ENCODE assay signal across 11 cellular contexts in genomic region chr20:14919473-14920157, GRCh38.
A peak's percentile ranks its signal among the peaks of the same experiment; 100 is the strongest.
DNase-seq lines count a peak whose midpoint lies in the region; ATAC-seq, FAIRE-seq and TF ChIP-seq lines count a peak whose summit lies in the region.
"Had no signal": no experiment of that assay in that cellular context is flagged by ENCODE, and none has a peak within 500 bp of the region (broad histone marks: within the 10 kb centered on the region; RNA-seq: fewer than 3 reads in every experiment).

No MANE protein-coding gene starts in this region.

- peak overlapping the region; percentile 48 for H3K27ac ChIP-seq in keratinocyte (ENCODE audit: control insufficient read depth, insufficient read depth, low read length)
- no peak overlapping the region for H3K27ac ChIP-seq in transverse colon

- 13 to 29% methylated on average over 7 to 9 of the region's 9 CpGs for WGBS in transverse colon (ENCODE audit: low coverage in 1 of 2), 2 donors

- dilution Hi-C loops in keratinocyte (cut with MboI; ENCODE audit: extremely low pct_ligation_motif_present, low sequenced_read_pairs), result no loop called here

- H3K9me1 ChIP-seq in keratinocyte (ENCODE audit: control insufficient read depth, extremely low read depth, insufficient read depth, low read length), result no peaks in the 10 kb centered on the region

- no peaks in the 10 kb centered on the region for H3K79me2 ChIP-seq in keratinocyte (ENCODE audit: control insufficient read depth, insufficient read depth, low read length)

- no peak for ATAC-seq in GM21529 (IDR thresholded peaks at IDR 0.05; ENCODE audit: unreplicated experiment)

- H3K27me3 ChIP-seq in keratinocyte (ENCODE audit: control insufficient read depth, extremely low read depth, insufficient read depth, low read length) (no peaks in the 10 kb centered on the region), transverse colon (no peaks in the 10 kb centered on the region)

- peak overlapping the region; percentile 64 for H2AFZ ChIP-seq in keratinocyte (ENCODE audit: control insufficient read depth, low read length)

- H3K4me2 ChIP-seq in keratinocyte (ENCODE audit: control insufficient read depth, extremely low read depth, insufficient read depth, low read depth, low read length), result peak overlapping the region; percentile 81

- H3K9me3 ChIP-seq in keratinocyte (ENCODE audit: control insufficient read depth, low read depth, low read length) (no peaks in the 10 kb centered on the region), transverse colon (no peaks in the 10 kb centered on the region)

- H4K20me1 ChIP-seq in keratinocyte (ENCODE audit: control insufficient read depth, extremely low read depth, insufficient read depth, low read length), result no peaks in the 10 kb centered on the region

- TF ChIP-seq EP300 in transverse colon (IDR thresholded peaks at IDR 0.05; ENCODE audit: low read depth), result no peak

- TF ChIP-seq CTCF in keratinocyte (optimal IDR thresholded peaks at IDR 0.05 in 1 of 3, IDR thresholded peaks at IDR 0.05 in 1 of 3, conservative IDR thresholded peaks at IDR 0.05 in 1 of 3; ENCODE audit: extremely low read depth in 1 of 3, insufficient read depth in 2 of 3, low read length in 3 of 3) (no peak), transverse colon (IDR thresholded peaks at IDR 0.05) (no peak)

- no peak for TF ChIP-seq POLR2A in transverse colon (IDR thresholded peaks at IDR 0.05)

- peak; percentile 95 for FAIRE-seq in keratinocyte (lab: Jason Lieb, UNC)
- FAIRE-seq: GM12891 had no signal

- in situ Hi-C loops in transverse colon (cut with MboI; ENCODE audit: low pct_ligation_motif_present in 1 of 4, low pct_unique_long_range_greater_than_20kb in 1 of 4, low sequenced_read_pairs in 3 of 4), result no loop called here

- peak overlapping the region; percentile 42 for H3K9ac ChIP-seq in keratinocyte (ENCODE audit: control insufficient read depth, extremely low read depth, insufficient read depth, low read length)

- DNase-seq in NCI-H146 (lab: John Stamatoyannopoulos, UW) (peak; percentile 94), astrocyte of the hippocampus (ENCODE audit: low read depth, low spot score) (peak; percentile 20), keratinocyte (ENCODE audit: low read depth, low spot score) (no peak), transverse colon (peak; percentile 19), SW 1271 (lab: John Stamatoyannopoulos, UW) (no peak), OCI-M2 (lab: John Stamatoyannopoulos, UW; ENCODE audit: unreplicated experiment) (no peak)
- no peak for DNase-seq in activated CD8-positive, alpha-beta memory T cell treated with anti-CD3 and anti-CD28 coated beads for 24 hours
- DNase-seq: activated CD4-positive, alpha-beta T cell treated with anti-CD3 and anti-CD28 coated beads for 4 hours; NCI-H226 had no signal

- H3K4me1 ChIP-seq in keratinocyte (ENCODE audit: control insufficient read depth, extremely low read depth, insufficient read depth, low read length) (peaks cover 16% of the 10 kb centered on the region), transverse colon (peaks cover 0 to 12% (median 3%) of the 10 kb centered on the region in 4 donors)

- H3K36me3 ChIP-seq in keratinocyte (ENCODE audit: control insufficient read depth in 2 of 2, extremely low read depth in 1 of 2, insufficient read depth in 2 of 2, low read length in 2 of 2) (no peaks in the 10 kb centered on the region), transverse colon (no peaks in the 10 kb centered on the region)

- peak overlapping the region in 2 of 3 experiments; percentile 52 to 55 for H3K4me3 ChIP-seq in keratinocyte (ENCODE audit: control insufficient read depth in 2 of 3, extremely low read depth in 1 of 3, insufficient read depth in 2 of 3, low read depth in 1 of 3, low read length in 3 of 3)
- H3K4me3 ChIP-seq in transverse colon, result no peak overlapping the region

- intact Hi-C loops in transverse colon (cut with DNase I; ENCODE audit: low total_unique reads), result no loop called here

Comparison
In these comparisons a context has a peak if more than half of its experiments do, and no peak if none do; other contexts are left out.
1. DNase-seq: peak in NCI-H146 (single experiment), astrocyte of the hippocampus (single experiment) and transverse colon (single experiment); none in keratinocyte (single experiment), SW 1271 (0 of 2), activated CD8-positive, alpha-beta memory T cell treated with anti-CD3 and anti-CD28 coated beads for 24 hours (single experiment) and OCI-M2 (single experiment).
2. H3K4me3 ChIP-seq: peak in keratinocyte (2 of 3); none in transverse colon (0 of 4).